In genomic region chr22:22122348-22123117, GRCh38 we compare ENCODE assay signal across 1 cellular context.
TF ChIP-seq lines count a peak whose summit lies in the region.

No MANE protein-coding gene starts in this region.

TF ChIP-seq in K562, 482 proteins besides CTCF, POLR2A, EP300 and RAD21 (continued from another document and continues in another):
- TF ChIP-seq GTF3C2 (IDR thresholded peaks at IDR 0.05; ENCODE audit: borderline replicate concordance, extremely low read depth, insufficient read length), result no peak
- peak; percentile 21; the same call in 1 of the 2 replicates for TF ChIP-seq STAT5A (IDR thresholded peaks at IDR 0.05; ENCODE audit: borderline replicate concordance, low read length)
- no peak for TF ChIP-seq ZNF583 (CRISPR knock-in tag; IDR thresholded peaks at IDR 0.05)
- no peak for TF ChIP-seq E2F5 (CRISPR knock-in tag; IDR thresholded peaks at IDR 0.05)
- TF ChIP-seq ZKSCAN8 (CRISPR knock-in tag; IDR thresholded peaks at IDR 0.05), result no peak
- TF ChIP-seq SMARCA4 (IDR thresholded peaks at IDR 0.05), result peak; percentile 70
- TF ChIP-seq ZNF644 (tag; IDR thresholded peaks at IDR 0.05; ENCODE audit: low read depth), result 0 out of 2 replicates have a peak, but pooled peaks have one; percentile 28
- TF ChIP-seq DIDO1 (tag; IDR thresholded peaks at IDR 0.05; ENCODE audit: low read depth), result peak; percentile 74; the same call in 1 of the 2 replicates
- peak; percentile 96 for TF ChIP-seq ZBTB26 (CRISPR knock-in tag; IDR thresholded peaks at IDR 0.05)
- TF ChIP-seq SMARCE1 (IDR thresholded peaks at IDR 0.05), result peak; percentile 66
- TF ChIP-seq PHB2 (IDR thresholded peaks at IDR 0.05; ENCODE audit: low read depth), result peak; percentile 73
- peak; percentile 87 for TF ChIP-seq EHMT2 (IDR thresholded peaks at IDR 0.05)
- peak; percentile 21; the same call in 1 of the 2 replicates for TF ChIP-seq JUND (IDR thresholded peaks at IDR 0.05; ENCODE audit: borderline replicate concordance, low read depth, low read length)
- TF ChIP-seq JUND (tag; IDR thresholded peaks at IDR 0.05; ENCODE audit: borderline replicate concordance, low read depth, low read length), result peak; percentile 74; the same call in 2 of the 3 replicates
- TF ChIP-seq FOXJ3 (CRISPR knock-in tag; IDR thresholded peaks at IDR 0.05), result no peak
- peak in 1 of 2 experiments; percentile 45; a peak in 1 of 4 replicates for TF ChIP-seq MCM7 (IDR thresholded peaks at IDR 0.05)
- TF ChIP-seq MTA2 (IDR thresholded peaks at IDR 0.05; ENCODE audit: low read depth), result peak; percentile 48; the same call in 1 of the 2 replicates
- TF ChIP-seq ZNF518B (CRISPR knock-in tag; IDR thresholded peaks at IDR 0.05), result no peak
- TF ChIP-seq ETV5 (CRISPR knock-in tag; IDR thresholded peaks at IDR 0.05; ENCODE audit: low read depth), result no peak
- TF ChIP-seq NR4A1 (CRISPR knock-in tag; IDR thresholded peaks at IDR 0.05), result no peak
- no peak for TF ChIP-seq NR4A1 (tag; IDR thresholded peaks at IDR 0.05)
- TF ChIP-seq HES1 (IDR thresholded peaks at IDR 0.05; ENCODE audit: low read depth), result 0 out of 2 replicates have a peak, but pooled peaks have one; percentile 25
- peak; percentile 84 for TF ChIP-seq ZNF316 (IDR thresholded peaks at IDR 0.05)
- TF ChIP-seq CBFA2T2 (conservative IDR thresholded peaks at IDR 0.05), result peak; percentile 34; the same call in 1 of the 2 replicates
- TF ChIP-seq KHSRP (IDR thresholded peaks at IDR 0.05), result no peak
- peak; percentile 90 for TF ChIP-seq C11orf30 (IDR thresholded peaks at IDR 0.05; ENCODE audit: low read depth)
- TF ChIP-seq NFE2 (IDR thresholded peaks at IDR 0.05; ENCODE audit: low read depth), result peak; percentile 73
- no peak for TF ChIP-seq PURB (CRISPR knock-in tag; IDR thresholded peaks at IDR 0.05; ENCODE audit: low read depth)
- TF ChIP-seq HLTF (IDR thresholded peaks at IDR 0.05), result peak; percentile 97
- no peak for TF ChIP-seq USF1 (CRISPR knock-in tag; IDR thresholded peaks at IDR 0.05)
- no peak for TF ChIP-seq RERE (CRISPR knock-in tag; IDR thresholded peaks at IDR 0.05; ENCODE audit: borderline replicate concordance)
- 0 out of 6 replicates have a peak, but pooled peaks of 1 of the 3 experiments have one; percentile 22 for TF ChIP-seq ZBTB11 (CRISPR knock-in tag; IDR thresholded peaks at IDR 0.05)
- TF ChIP-seq STAG1 (CRISPR knock-in tag; IDR thresholded peaks at IDR 0.05; ENCODE audit: borderline replicate concordance), result no peak
- TF ChIP-seq RUNX1 (IDR thresholded peaks at IDR 0.05; ENCODE audit: low read depth), result no peak
- 0 out of 4 replicates have a peak, but pooled peaks of 1 of the 2 experiments have one; percentile 45 for TF ChIP-seq ARNT (IDR thresholded peaks at IDR 0.05)
- TF ChIP-seq ZNF696 (CRISPR knock-in tag; conservative IDR thresholded peaks at IDR 0.05), result no peak
- TF ChIP-seq ZFPM2 (CRISPR knock-in tag; IDR thresholded peaks at IDR 0.05), result no peak
- TF ChIP-seq CC2D1A (IDR thresholded peaks at IDR 0.05), result peak; percentile 54; the same call in 1 of the 2 replicates
- no peak for TF ChIP-seq KDM5B (IDR thresholded peaks at IDR 0.05; ENCODE audit: insufficient replicate concordance, low read depth, low read length)
- no peak for TF ChIP-seq ZSCAN29 (IDR thresholded peaks at IDR 0.05)
- peak; percentile 55; the same call in 1 of the 2 replicates for TF ChIP-seq TEAD4 (IDR thresholded peaks at IDR 0.05; ENCODE audit: low read length)
- TF ChIP-seq TEAD4 (CRISPR knock-in tag; IDR thresholded peaks at IDR 0.05; ENCODE audit: borderline replicate concordance), result no peak
- no peak for TF ChIP-seq NR2F6 (CRISPR knock-in tag; IDR thresholded peaks at IDR 0.05)
- TF ChIP-seq TOE1 (IDR thresholded peaks at IDR 0.05; ENCODE audit: borderline replicate concordance), result peak; percentile 65; the same call in 1 of the 2 replicates
- TF ChIP-seq TOE1 (CRISPR knock-in tag; IDR thresholded peaks at IDR 0.05; ENCODE audit: borderline replicate concordance, low read depth), result no peak
- 0 out of 4 replicates have a peak, but pooled peaks of 1 of the 2 experiments have one; percentile 78 for TF ChIP-seq CSDE1 (IDR thresholded peaks at IDR 0.05)
- 0 out of 2 replicates have a peak, but pooled peaks have one; percentile 32 for TF ChIP-seq ETV1 (tag; conservative IDR thresholded peaks at IDR 0.05; ENCODE audit: low read depth)
